Comparison of ENCODE assay signal across 1 cellular context in genomic region chr10:69862882-69863530, GRCh38.
TF ChIP-seq lines count a peak whose summit lies in the region.

No MANE protein-coding gene starts in this region.

TF ChIP-seq in GM23338, 12 proteins besides CTCF, POLR2A, EP300 and RAD21:
- TF ChIP-seq ZNF331 (CRISPR knock-in tag; IDR thresholded peaks at IDR 0.05; ENCODE audit: low read depth): no peak
- no peak for TF ChIP-seq CREB1 (CRISPR knock-in tag; IDR thresholded peaks at IDR 0.05; ENCODE audit: low read depth)
- TF ChIP-seq JUNB (IDR thresholded peaks at IDR 0.05; ENCODE audit: unreplicated experiment): no peak
TF ChIP-seq in GM23338: peak in this region for 0.
